In the genomic region with DNA sequence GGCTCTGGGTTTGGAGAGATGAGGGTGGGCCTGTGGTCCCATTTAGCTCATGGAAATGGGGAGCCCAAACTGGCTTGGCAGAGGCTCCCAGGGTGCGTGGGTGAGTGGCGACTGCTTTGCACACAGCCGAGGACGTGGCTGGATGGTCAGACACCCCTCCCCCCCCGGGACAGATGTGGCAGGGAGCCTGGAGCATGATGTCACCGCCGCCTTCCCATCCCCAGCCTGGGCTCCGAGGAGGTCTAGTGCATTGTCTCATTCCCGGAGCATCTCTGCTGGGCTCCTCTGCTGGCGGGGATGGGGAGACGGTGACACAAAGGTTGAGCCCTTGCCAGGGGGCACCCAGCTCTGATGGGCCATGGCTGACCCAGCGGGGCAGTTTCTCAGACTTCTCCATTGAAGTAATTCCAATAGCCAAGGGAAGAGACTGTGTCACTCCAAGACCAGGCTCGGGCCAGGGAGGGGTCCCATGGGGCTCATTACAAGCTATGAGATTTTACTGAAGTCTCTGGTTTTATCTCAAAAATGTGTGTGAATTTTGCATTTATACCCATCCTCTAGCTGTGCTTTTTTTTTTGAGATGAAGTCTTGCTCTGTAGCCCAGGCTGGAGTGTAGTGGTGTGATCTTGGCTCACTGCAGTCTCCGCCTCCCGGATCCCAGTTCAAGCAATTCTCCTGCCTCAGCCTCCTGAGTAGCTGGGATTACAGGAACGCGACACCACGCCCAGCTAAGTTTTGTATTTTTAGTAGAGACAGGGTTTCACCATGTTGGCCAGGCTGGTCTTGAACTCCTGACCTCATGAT, we compare ENCODE assay signal across 15 cellular contexts. TPM values are rescaled to one million over a fixed set of nuclear protein-coding genes. Genes with fewer than 3 reads are reported as not detected.
A peak's percentile ranks its signal among the peaks of the same experiment; 100 is the strongest.
DNase-seq lines count a peak whose midpoint lies in the region; ATAC-seq and TF ChIP-seq lines count a peak whose summit lies in the region.
"Had no signal": no experiment of that assay in that cellular context is flagged by ENCODE, and none has a peak within 500 bp of the region (broad histone marks: within the 10 kb centered on the region; RNA-seq: fewer than 3 reads in every experiment).

No MANE protein-coding gene starts in this region.

- DNase-seq in GM04503 (ENCODE audit: low read depth) (peak; percentile 38), colonic mucosa (peak; percentile 50), left colon (peak; percentile 43 to 68), H4 (ENCODE audit: low spot score) (no peak), chondrocyte (ENCODE audit: low spot score) (no peak)
- DNase-seq in activated CD4-positive, alpha-beta T cell treated with anti-CD3 and anti-CD28 coated beads, Interleukin-2, amount 50 U/mL, for 48 hours: no peak
- DNase-seq: activated CD8-positive, alpha-beta T cell treated with anti-CD3 and anti-CD28 coated beads for 36 hours; activated effector memory CD4-positive, alpha-beta T cell treated with anti-CD3 and anti-CD28 coated beads, Interleukin-2, amount 50 U/mL, for 16 hours; NCI-H2107; SHP77; stimulated activated CD4-positive, alpha-beta T cell treated with anti-CD3 and anti-CD28 coated beads, Interleukin-2, amount 100 ng/mL, for 24 hours had no signal

- H3K4me3 ChIP-seq in colonic mucosa (no peak overlapping the region), skeletal muscle tissue (ENCODE audit: low read length in 3 of 3) (no peak overlapping the region)
- H3K4me3 ChIP-seq: BLaER1 treated with 17β-estradiol and CSF1 and Interleukin-3, amounts not matched to agents 10 nM and 100 nM; hepatocyte had no signal

- H3K4me1 ChIP-seq in colonic mucosa (no peaks in the 10 kb centered on the region), skeletal muscle tissue (ENCODE audit: control insufficient read depth in 3 of 3, insufficient read depth in 3 of 3, low read length in 3 of 3) (peaks cover 16 to 38% (median 20%) of the 10 kb centered on the region in 3 donors)

- H3K9ac ChIP-seq in colonic mucosa (ENCODE audit: low read depth in 2 of 2, low read length in 2 of 2): no peak overlapping the region
- no peak overlapping the region for H3K9ac ChIP-seq in skeletal muscle tissue (ENCODE audit: low read depth in 1 of 3, low read length in 3 of 3)
- H3K9ac ChIP-seq: BLaER1 treated with 17β-estradiol and CSF1 and Interleukin-3, amounts not matched to agents 10 nM and 100 nM had no signal

- intact Hi-C loops in colonic mucosa (cut with DNase I) (no loop called here), left colon (cut with DNase I, micrococcal nuclease) (no loop called here)

- H3K27me3 Mint-ChIP-seq in chondrocyte (ENCODE audit: low read depth): peaks cover 38% of the 10 kb centered on the region

- H3K27me3 ChIP-seq in colonic mucosa: no peaks in the 10 kb centered on the region
- peaks cover 37 to 56% (median 39%) of the 10 kb centered on the region in 3 donors for H3K27me3 ChIP-seq in skeletal muscle tissue (ENCODE audit: control insufficient read depth in 3 of 3, insufficient read depth in 3 of 3, low read length in 3 of 3)
- H3K27me3 ChIP-seq: hepatocyte had no signal

- H3K4me3 Mint-ChIP-seq in chondrocyte (ENCODE audit: unreplicated experiment): no peak overlapping the region
- H3K4me3 Mint-ChIP-seq: activated CD8-positive, alpha-beta T cell treated with anti-CD3 and anti-CD28 coated beads for 36 hours had no signal

- TF ChIP-seq CTCF in colonic mucosa (IDR thresholded peaks at IDR 0.05) (no peak), chondrocyte (IDR thresholded peaks at IDR 0.05) (no peak)

- H3K36me3 Mint-ChIP-seq in chondrocyte (ENCODE audit: low read depth): no peaks in the 10 kb centered on the region

- peaks cover 2% of the 10 kb centered on the region for H3K9me3 Mint-ChIP-seq in chondrocyte (ENCODE audit: low read depth)
- H3K9me3 Mint-ChIP-seq: activated CD8-positive, alpha-beta T cell treated with anti-CD3 and anti-CD28 coated beads for 36 hours had no signal

- no peak overlapping the region for H3K27ac Mint-ChIP-seq in chondrocyte (ENCODE audit: unreplicated experiment)
- H3K27ac Mint-ChIP-seq: activated CD8-positive, alpha-beta T cell treated with anti-CD3 and anti-CD28 coated beads for 36 hours had no signal

- no peaks in the 10 kb centered on the region for H3K9me3 ChIP-seq in colonic mucosa
- no peaks in the 10 kb centered on the region for H3K9me3 ChIP-seq in skeletal muscle tissue (ENCODE audit: control insufficient read depth in 3 of 3, low read length in 3 of 3)
- H3K9me3 ChIP-seq: BLaER1 treated with 17β-estradiol and CSF1 and Interleukin-3, amounts not matched to agents 10 nM and 100 nM had no signal

- H3K36me3 ChIP-seq in colonic mucosa (no peaks in the 10 kb centered on the region), skeletal muscle tissue (ENCODE audit: control insufficient read depth in 3 of 3, insufficient read depth in 3 of 3, low read length in 3 of 3) (peaks cover 0 to 8% (median 3%) of the 10 kb centered on the region in 3 donors)
- H3K36me3 ChIP-seq: BLaER1 treated with 17β-estradiol and CSF1 and Interleukin-3, amounts not matched to agents 10 nM and 100 nM had no signal

- H3K27ac ChIP-seq in colonic mucosa: peak overlapping the region; percentile 47
- peak overlapping the region; percentile 68 for H3K27ac ChIP-seq in skeletal muscle tissue (ENCODE audit: low read depth, low read length)
- H3K27ac ChIP-seq: BLaER1 treated with 17β-estradiol and CSF1 and Interleukin-3, amounts not matched to agents 10 nM and 100 nM; hepatocyte had no signal

- ATAC-seq in left colon: no peak
- no peak for ATAC-seq in GM19455 (IDR thresholded peaks at IDR 0.05; ENCODE audit: unreplicated experiment)
- ATAC-seq: activated CD8-positive, alpha-beta T cell treated with anti-CD3 and anti-CD28 coated beads for 36 hours had no signal

- peaks cover 14% of the 10 kb centered on the region for H3K4me1 Mint-ChIP-seq in chondrocyte (ENCODE audit: low read depth)

RNA-seq across cellular contexts. Expression of a gene that starts 36.1 kb away (rescaled TPM):
- total RNA-seq in colonic mucosa (10 to 100 TPM; 20.1 to 30.6 TPM), left colon (10 to 100 TPM; 19.1 to 23.3 TPM), skeletal muscle tissue (12.5 TPM), chondrocyte (0.05 to 0.36 TPM (median 0.10 TPM) in 3 replicates)
- total RNA-seq in H4 (2014; rRNA removed; shearing (Covaris generic)): 0.10 TPM in 1 of 2 replicates, not detected in the other
- total RNA-seq: activated CD8-positive, alpha-beta T cell treated with anti-CD3 and anti-CD28 coated beads for 36 hours had no signal

Comparison
In these comparisons a context has a peak if more than half of its experiments do, and no peak if none do; other contexts are left out.
1. DNase-seq: peak in GM04503 (single experiment), colonic mucosa (single experiment) and left colon (2 of 2); none in H4 (single experiment), chondrocyte (single experiment) and activated CD4-positive, alpha-beta T cell treated with anti-CD3 and anti-CD28 coated beads, Interleukin-2, amount 50 U/mL, for 48 hours (0 of 2).